ENCODE assay signal across 7 cellular contexts in the genomic region with DNA sequence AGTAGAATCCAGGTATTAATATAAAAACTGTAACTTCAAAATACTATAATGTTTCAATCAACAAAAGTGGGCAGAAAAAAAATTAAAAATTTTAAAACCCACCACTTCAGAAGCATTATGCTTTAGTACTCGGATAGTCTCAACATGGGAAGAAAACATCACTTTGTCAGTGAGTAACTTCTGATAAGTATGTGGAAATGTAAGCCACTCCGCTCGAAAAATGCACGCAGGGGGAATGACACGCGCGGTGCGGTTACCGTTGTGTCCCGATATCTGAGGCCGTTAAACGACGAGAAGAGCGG. TPM values are rescaled to one million over a fixed set of nuclear protein-coding genes. Genes with fewer than 3 reads are reported as not detected.
DNase-seq lines count a peak whose midpoint lies in the region; ATAC-seq, FAIRE-seq and TF ChIP-seq lines count a peak whose summit lies in the region.

No MANE protein-coding gene starts in this region.

- in situ Hi-C loops in ACHN (cut with HindIII; ENCODE audit: low pct_ligation_motif_present, low pct_unique_long_range_greater_than_20kb, low sequenced_read_pairs), result no loop called here

- H3K4me3 ChIP-seq in HUES48 (ENCODE audit: low read depth, low read length) (peak overlapping the region; percentile 93), keratinocyte (ENCODE audit: control insufficient read depth in 2 of 3, extremely low read depth in 1 of 3, insufficient read depth in 2 of 3, low read depth in 1 of 3, low read length in 3 of 3) (peak overlapping the region; percentile 76 to 91 (median 77)), subcutaneous abdominal adipose tissue (ENCODE audit: low read depth in 1 of 5, low read length in 5 of 5) (peak overlapping the region; percentile 79 to 91 (median 88))

- peak overlapping the region; percentile 68 for H3K27ac ChIP-seq in HUES48 (ENCODE audit: low read depth, low read length)
- H3K27ac ChIP-seq in keratinocyte (ENCODE audit: control insufficient read depth, insufficient read depth, low read length), result peak overlapping the region; percentile 40
- peak overlapping the region; percentile 67 for H3K27ac ChIP-seq in subcutaneous abdominal adipose tissue (ENCODE audit: low read depth, low read length)
- H3K27ac ChIP-seq in caudate nucleus (ENCODE audit: low read depth, low read length), result no peak overlapping the region

- peaks cover 31% of the 10 kb centered on the region for H3K79me2 ChIP-seq in keratinocyte (ENCODE audit: control insufficient read depth, insufficient read depth, low read length)

- H3K4me2 ChIP-seq in keratinocyte (ENCODE audit: control insufficient read depth, extremely low read depth, insufficient read depth, low read depth, low read length), result peak overlapping the region; percentile 90

- peaks cover 12% of the 10 kb centered on the region for H3K4me1 ChIP-seq in HUES48 (ENCODE audit: control insufficient read depth, insufficient read depth, low read length)
- peaks cover 9% of the 10 kb centered on the region for H3K4me1 ChIP-seq in keratinocyte (ENCODE audit: control insufficient read depth, extremely low read depth, insufficient read depth, low read length)
- H3K4me1 ChIP-seq in subcutaneous abdominal adipose tissue (ENCODE audit: control insufficient read depth in 5 of 5, insufficient read depth in 5 of 5, low read length in 5 of 5), result peaks cover 3 to 38% (median 18%) of the 10 kb centered on the region in 5 donors

- peak overlapping the region; percentile 91 for H2AFZ ChIP-seq in keratinocyte (ENCODE audit: control insufficient read depth, low read length)

- peak overlapping the region; percentile 90 for H3K4me3 Mint-ChIP-seq in activated naive CD8-positive, alpha-beta T cell treated with anti-CD3 and anti-CD28 coated beads for 36 hours

- H3K9ac ChIP-seq in HUES48 (ENCODE audit: low read depth, low read length) (peak overlapping the region; percentile 65; the same call in 1 of the 2 replicates), keratinocyte (ENCODE audit: control insufficient read depth, extremely low read depth, insufficient read depth, low read length) (peak overlapping the region; percentile 71), subcutaneous abdominal adipose tissue (ENCODE audit: low read length in 5 of 5) (peak overlapping the region; percentile 66 to 84 (median 78))

- no peak for TF ChIP-seq CTCF in keratinocyte (optimal IDR thresholded peaks at IDR 0.05 in 1 of 3, IDR thresholded peaks at IDR 0.05 in 1 of 3, conservative IDR thresholded peaks at IDR 0.05 in 1 of 3; ENCODE audit: extremely low read depth in 1 of 3, insufficient read depth in 2 of 3, low read length in 3 of 3)

- no peak for DNase-seq in activated naive CD8-positive, alpha-beta T cell treated with anti-CD3 and anti-CD28 coated beads for 36 hours
- DNase-seq in keratinocyte (ENCODE audit: low read depth, low spot score) (no peak), caudate nucleus (lab: John Stamatoyannopoulos, UW) (no peak), ACHN (no peak)

- peaks cover 31% of the 10 kb centered on the region for H3K4me1 Mint-ChIP-seq in activated naive CD8-positive, alpha-beta T cell treated with anti-CD3 and anti-CD28 coated beads for 36 hours

- dilution Hi-C loops in keratinocyte (cut with MboI; ENCODE audit: extremely low pct_ligation_motif_present, low sequenced_read_pairs), result no loop called here

- FAIRE-seq in keratinocyte (lab: Jason Lieb, UNC), result peak; percentile 26

- no peaks in the 10 kb centered on the region for H3K9me1 ChIP-seq in keratinocyte (ENCODE audit: control insufficient read depth, extremely low read depth, insufficient read depth, low read length)

- no peaks in the 10 kb centered on the region for H3K27me3 Mint-ChIP-seq in activated naive CD8-positive, alpha-beta T cell treated with anti-CD3 and anti-CD28 coated beads for 36 hours

- H3K27me3 ChIP-seq in HUES48 (ENCODE audit: control insufficient read depth, insufficient read depth, low read length) (peaks cover 4% of the 10 kb centered on the region; the same call in 1 of the 2 replicates), keratinocyte (ENCODE audit: control insufficient read depth, extremely low read depth, insufficient read depth, low read length) (no peaks in the 10 kb centered on the region), subcutaneous abdominal adipose tissue (ENCODE audit: control insufficient read depth in 5 of 5, insufficient read depth in 4 of 5, low read length in 5 of 5) (no peaks in the 10 kb centered on the region)

- H3K36me3 ChIP-seq in HUES48 (ENCODE audit: control insufficient read depth, insufficient read depth, low read length) (peaks cover 9% of the 10 kb centered on the region), keratinocyte (ENCODE audit: control insufficient read depth in 2 of 2, extremely low read depth in 1 of 2, insufficient read depth in 2 of 2, low read length in 2 of 2) (peaks cover 1 to 3% of the 10 kb centered on the region in 2 experiments), subcutaneous abdominal adipose tissue (ENCODE audit: control insufficient read depth in 5 of 5, insufficient read depth in 5 of 5, low read length in 5 of 5) (peaks cover 2 to 10% (median 4%) of the 10 kb centered on the region in 5 donors)

- no peaks in the 10 kb centered on the region for H3K9me3 Mint-ChIP-seq in activated naive CD8-positive, alpha-beta T cell treated with anti-CD3 and anti-CD28 coated beads for 36 hours

- peak overlapping the region; percentile 89 for H3K27ac Mint-ChIP-seq in activated naive CD8-positive, alpha-beta T cell treated with anti-CD3 and anti-CD28 coated beads for 36 hours

- no peak for ATAC-seq in HG02571 (IDR thresholded peaks at IDR 0.05; ENCODE audit: unreplicated experiment)

- H3K9me3 ChIP-seq in HUES48 (ENCODE audit: control insufficient read depth, insufficient read depth, low read length), result no peaks in the 10 kb centered on the region
- no peaks in the 10 kb centered on the region for H3K9me3 ChIP-seq in keratinocyte (ENCODE audit: control insufficient read depth, low read depth, low read length)
- no peaks in the 10 kb centered on the region for H3K9me3 ChIP-seq in subcutaneous abdominal adipose tissue (ENCODE audit: control insufficient read depth in 5 of 5, low read length in 5 of 5)

- H3K36me3 Mint-ChIP-seq in activated naive CD8-positive, alpha-beta T cell treated with anti-CD3 and anti-CD28 coated beads for 36 hours, result peaks cover 33% of the 10 kb centered on the region

- no peaks in the 10 kb centered on the region for H4K20me1 ChIP-seq in keratinocyte (ENCODE audit: control insufficient read depth, extremely low read depth, insufficient read depth, low read length)

RNA-seq across cellular contexts. Expression of a gene that starts 0.7 kb away (rescaled TPM):
- total RNA-seq in activated naive CD8-positive, alpha-beta T cell treated with anti-CD3 and anti-CD28 coated beads for 36 hours, result 10 to 100 TPM; 63.1 to 72.8 TPM
- polyA plus RNA-seq in keratinocyte, result 8.6 to 19.5 TPM (median 11.2 TPM) in 3 replicates
- polyA plus RNA-seq in keratinocyte (2011; ENCODE audit: low read depth), result 33.7 TPM
- polyA plus RNA-seq in keratinocyte (2011; cell fraction: cytosol; rRNA removed), result 10.8 and 21.5 TPM in 2 replicates
- polyA plus RNA-seq in keratinocyte (2011; cell fraction: nucleus; rRNA removed), result 16.0 and 19.2 TPM in 2 replicates
- polyA plus RNA-seq in keratinocyte (2012; ENCODE audit: low replicate concordance), result 15.6 and 21.6 TPM in 2 replicates
- polyA minus RNA-seq in keratinocyte, result 2.5 to 12.6 TPM (median 10.3 TPM) in 3 replicates
- 3.8 TPM for polyA minus RNA-seq in keratinocyte (2011; cell fraction: cytosol; rRNA and poly(A)+ RNA removed)
- 8.4 and 16.1 TPM in 2 replicates for polyA minus RNA-seq in keratinocyte (2011; cell fraction: nucleus; rRNA and poly(A)+ RNA removed)

RNA-seq across cellular contexts. Expression of a gene that starts 7.3 kb away (rescaled TPM):
- 10 to 100 TPM; 14.2 to 15.0 TPM for total RNA-seq in activated naive CD8-positive, alpha-beta T cell treated with anti-CD3 and anti-CD28 coated beads for 36 hours
- 17.8 to 31.6 TPM (median 28.0 TPM) in 3 replicates for polyA plus RNA-seq in keratinocyte
- polyA plus RNA-seq in keratinocyte (2011; ENCODE audit: low read depth), result 8.0 TPM
- 10.9 and 26.3 TPM in 2 replicates for polyA plus RNA-seq in keratinocyte (2011; cell fraction: cytosol; rRNA removed)
- polyA plus RNA-seq in keratinocyte (2011; cell fraction: nucleus; rRNA removed), result 28.8 and 35.7 TPM in 2 replicates
- 12.2 and 17.7 TPM in 2 replicates for polyA plus RNA-seq in keratinocyte (2012; ENCODE audit: low replicate concordance)
- polyA minus RNA-seq in keratinocyte, result 5.5 to 14.6 TPM (median 11.0 TPM) in 3 replicates
- polyA minus RNA-seq in keratinocyte (2011; cell fraction: cytosol; rRNA and poly(A)+ RNA removed), result 3.1 TPM
- polyA minus RNA-seq in keratinocyte (2011; cell fraction: nucleus; rRNA and poly(A)+ RNA removed), result 9.1 and 18.9 TPM in 2 replicates
